In the genomic region with DNA sequence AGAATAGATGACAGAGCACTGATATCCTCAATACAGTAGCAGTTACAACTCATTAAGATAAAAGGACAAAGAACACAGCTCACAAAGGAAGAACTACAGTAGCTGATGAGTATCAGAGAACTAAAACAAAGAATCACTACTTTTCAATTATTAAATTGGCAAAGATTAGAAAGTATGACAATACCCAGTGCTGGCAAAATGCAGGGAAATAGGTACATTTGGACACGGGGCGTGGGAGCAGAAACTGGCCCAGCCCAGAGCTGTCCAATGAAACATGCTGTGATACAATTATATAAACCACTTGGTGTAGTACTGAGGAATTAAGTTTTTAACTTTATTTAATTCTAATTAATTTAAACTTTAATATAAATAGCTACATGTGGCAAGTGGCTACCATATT, we compare ENCODE assay signal across 26 cellular contexts.
"Had no signal": no experiment of that assay in that cellular context is flagged by ENCODE, and none has a peak within 500 bp of the region (broad histone marks: within the 10 kb centered on the region; RNA-seq: fewer than 3 reads in every experiment).

No MANE protein-coding gene starts in this region.

- H3K9me3 ChIP-seq: colonic mucosa, esophagus muscularis mucosa, esophagus squamous epithelium, gastrocnemius medialis, gastroesophageal sphincter, heart left ventricle, heart right ventricle had no signal

- ATAC-seq: effector memory CD8-positive, alpha-beta T cell; esophagus mucosa; foreskin keratinocyte; gastrocnemius medialis; gastroesophageal sphincter; heart left ventricle; heart right ventricle had no signal

- H3K9me3 Mint-ChIP-seq: dendritic cell treated with granulocyte-macrophage colony-stimulating factor and Interleukin-4, amounts not matched to agents 40 ng/mL and 50 ng/mL, for 4 days; effector memory CD8-positive, alpha-beta T cell; endodermal cell had no signal

- H3K4me3 Mint-ChIP-seq: dendritic cell treated with granulocyte-macrophage colony-stimulating factor and Interleukin-4, amounts not matched to agents 40 ng/mL and 50 ng/mL, for 4 days; effector memory CD8-positive, alpha-beta T cell; endodermal cell had no signal

- H3K27ac ChIP-seq: colonic mucosa, coronary artery, dorsolateral prefrontal cortex, epithelial cell of prostate, esophagus muscularis mucosa, esophagus squamous epithelium, foreskin keratinocyte, gastrocnemius medialis, gastroesophageal sphincter, heart left ventricle, heart right ventricle, hepatocyte had no signal

- H3K4me1 ChIP-seq: colonic mucosa, esophagus muscularis mucosa, esophagus squamous epithelium, foreskin keratinocyte, gastrocnemius medialis, gastroesophageal sphincter had no signal

- DNase-seq: colonic mucosa; cortex of kidney; dermis blood vessel endothelial cell; dorsolateral prefrontal cortex; effector CD4-positive, alpha-beta T cell; effector CD8-positive, alpha-beta T cell; effector memory CD4-positive, alpha-beta T cell; effector memory CD8-positive, alpha-beta T cell; endodermal cell; erythroblast; esophagus squamous epithelium; foreskin fibroblast; foreskin keratinocyte; foreskin melanocyte; gastrocnemius medialis; glutamatergic neuron; head of caudate nucleus; heart left ventricle; heart right ventricle had no signal

- H3K27ac Mint-ChIP-seq: dendritic cell treated with granulocyte-macrophage colony-stimulating factor and Interleukin-4, amounts not matched to agents 40 ng/mL and 50 ng/mL, for 4 days; endodermal cell had no signal

- H3K4me3 ChIP-seq: colonic mucosa, coronary artery, dorsolateral prefrontal cortex, esophagus muscularis mucosa, esophagus squamous epithelium, gastrocnemius medialis, gastroesophageal sphincter, heart left ventricle, heart right ventricle, hepatocyte had no signal

- H3K36me3 ChIP-seq: colonic mucosa had no signal

- H3K27me3 Mint-ChIP-seq: dendritic cell treated with granulocyte-macrophage colony-stimulating factor and Interleukin-4, amounts not matched to agents 40 ng/mL and 50 ng/mL, for 4 days; effector memory CD8-positive, alpha-beta T cell had no signal
